ENCODE assay signal across 29 cellular contexts in the genomic region with DNA sequence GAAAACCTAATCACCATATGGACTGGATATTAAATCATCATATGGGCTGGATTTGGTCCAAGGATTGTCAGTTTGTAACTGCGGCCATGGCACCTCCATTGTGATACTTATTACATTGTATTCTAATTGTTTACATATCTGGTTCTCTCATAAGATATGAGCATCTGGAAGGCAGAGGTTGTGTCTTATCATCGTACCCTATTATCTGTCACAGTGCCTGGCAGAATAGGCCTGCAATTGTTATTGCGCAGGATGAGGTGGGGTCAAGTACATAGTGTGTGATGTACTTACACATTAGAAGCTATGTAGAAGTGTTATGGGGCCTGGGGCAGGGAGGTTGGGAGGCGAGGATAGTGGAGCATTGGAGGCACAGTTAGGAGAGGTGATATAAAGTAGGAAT.
"Had no signal": no experiment of that assay in that cellular context is flagged by ENCODE, and none has a peak within 500 bp of the region (broad histone marks: within the 10 kb centered on the region; RNA-seq: fewer than 3 reads in every experiment).

No MANE protein-coding gene starts in this region.

- H3K27me3 Mint-ChIP-seq: activated naive CD4-positive, alpha-beta T cell treated with anti-CD3 and anti-CD28 coated beads, Interleukin-2, amount 10 ng/mL, durations not matched to agents 7 days and 5 days; natural killer cell treated with Interleukin-12 subunit alpha and Interleukin-12 subunit beta and Interleukin-15 and Interleukin-18, amount 100 ng/mL, for 72 hours; progenitor cell of endocrine pancreas; stimulated activated naive B cell treated with anti-CD40 and anti-IgM and Interleukin-4, amounts not matched to agents 10 μg/mL and 1 μg/mL and 100 μg/mL, for 72 hours; type B pancreatic cell had no signal

- H3K27me3 ChIP-seq: breast epithelium, heart left ventricle, left lung, testis had no signal

- DNase-seq: activated CD4-positive, alpha-beta T cell treated with anti-CD3 and anti-CD28 coated beads for 48 hours; activated CD4-positive, alpha-beta T cell treated with anti-CD3 and anti-CD28 coated beads, Interleukin-2, amount 50 U/mL, for 48 hours; activated CD8-positive, alpha-beta memory T cell treated with anti-CD3 and anti-CD28 coated beads for 24 hours; activated gamma-delta T cell; activated naive CD4-positive, alpha-beta T cell treated with anti-CD3 and anti-CD28 coated beads, Interleukin-2, amount 10 ng/mL, durations not matched to agents 7 days and 5 days; activated T-cell treated with anti-CD3 and anti-CD28 coated beads, Interleukin-2, amount 50 U/mL, for 1 hour; amygdala; central memory CD4-positive, alpha-beta T cell; effector memory CD4-positive, alpha-beta T cell; heart left ventricle; hypothalamus; kidney glomerular epithelial cell; left lung; mesendoderm; stimulated activated CD4-positive, alpha-beta T cell treated with anti-CD3 and anti-CD28 coated beads, Interleukin-15, amount 100 ng/mL, for 24 hours; stimulated activated CD4-positive, alpha-beta T cell treated with anti-CD3 and anti-CD28 coated beads, Interleukin-2, amount 100 ng/mL, for 24 hours; stimulated activated naive B cell treated with anti-CD40 and anti-IgM and Interleukin-4, amounts not matched to agents 10 μg/mL and 1 μg/mL and 100 μg/mL, for 72 hours; SW 1271; T1000; testis; WERI-Rb-1 had no signal

- ATAC-seq: activated CD4-positive, CD25-positive, alpha-beta regulatory T cell treated with anti-CD3 and anti-CD28 coated beads, Interleukin-2, amount 50 U/mL, for 24 hours; heart left ventricle; left lung; natural killer cell treated with Interleukin-12 subunit alpha and Interleukin-12 subunit beta and Interleukin-15 and Interleukin-18, amount 100 ng/mL, for 72 hours; stimulated activated naive B cell treated with anti-CD40 and anti-IgM and Interleukin-4, amounts not matched to agents 10 μg/mL and 1 μg/mL and 100 μg/mL, for 72 hours had no signal

- H3K4me3 Mint-ChIP-seq: activated naive CD4-positive, alpha-beta T cell treated with anti-CD3 and anti-CD28 coated beads, Interleukin-2, amount 10 ng/mL, durations not matched to agents 7 days and 5 days; natural killer cell treated with Interleukin-12 subunit alpha and Interleukin-12 subunit beta and Interleukin-15 and Interleukin-18, amount 100 ng/mL, for 72 hours; stimulated activated naive B cell treated with anti-CD40 and anti-IgM and Interleukin-4, amounts not matched to agents 10 μg/mL and 1 μg/mL and 100 μg/mL, for 72 hours; T-helper 1 cell treated with Interleukin-12 subunit alpha and Interleukin-12 subunit beta and Interleukin-4 antibody, amounts not matched to agents 30 μg/mL and 1 μg/mL, for 36 hours; type B pancreatic cell had no signal

- H3K9me3 ChIP-seq: breast epithelium, heart left ventricle, left lung, testis had no signal

- H3K4me3 ChIP-seq: breast epithelium, heart left ventricle, left lung, lung, smooth muscle cell, testis had no signal

- H3K27ac ChIP-seq: testis, WERI-Rb-1 had no signal

- H3K36me3 ChIP-seq: breast epithelium, left lung had no signal

- H3K9me3 Mint-ChIP-seq: activated naive CD4-positive, alpha-beta T cell treated with anti-CD3 and anti-CD28 coated beads, Interleukin-2, amount 10 ng/mL, durations not matched to agents 7 days and 5 days; natural killer cell treated with Interleukin-12 subunit alpha and Interleukin-12 subunit beta and Interleukin-15 and Interleukin-18, amount 100 ng/mL, for 72 hours; stimulated activated naive B cell treated with anti-CD40 and anti-IgM and Interleukin-4, amounts not matched to agents 10 μg/mL and 1 μg/mL and 100 μg/mL, for 72 hours; T-helper 1 cell treated with Interleukin-12 subunit alpha and Interleukin-12 subunit beta and Interleukin-4 antibody, amounts not matched to agents 30 μg/mL and 1 μg/mL, for 36 hours; type B pancreatic cell had no signal

- H3K27ac Mint-ChIP-seq: activated naive CD4-positive, alpha-beta T cell treated with anti-CD3 and anti-CD28 coated beads, Interleukin-2, amount 10 ng/mL, durations not matched to agents 7 days and 5 days; natural killer cell treated with Interleukin-12 subunit alpha and Interleukin-12 subunit beta and Interleukin-15 and Interleukin-18, amount 100 ng/mL, for 72 hours; progenitor cell of endocrine pancreas; stimulated activated naive B cell treated with anti-CD40 and anti-IgM and Interleukin-4, amounts not matched to agents 10 μg/mL and 1 μg/mL and 100 μg/mL, for 72 hours; T-helper 1 cell treated with Interleukin-12 subunit alpha and Interleukin-12 subunit beta and Interleukin-4 antibody, amounts not matched to agents 30 μg/mL and 1 μg/mL, for 36 hours; type B pancreatic cell had no signal

- H3K36me3 Mint-ChIP-seq: activated naive CD4-positive, alpha-beta T cell treated with anti-CD3 and anti-CD28 coated beads, Interleukin-2, amount 10 ng/mL, durations not matched to agents 7 days and 5 days; natural killer cell treated with Interleukin-12 subunit alpha and Interleukin-12 subunit beta and Interleukin-15 and Interleukin-18, amount 100 ng/mL, for 72 hours had no signal
